18 cellular contexts compared by ENCODE assay signal in genomic region chr12:119512772-119513497, GRCh38.
DNase-seq lines count a peak whose midpoint lies in the region; ATAC-seq, FAIRE-seq and TF ChIP-seq lines count a peak whose summit lies in the region.
"Had no signal": no experiment of that assay in that cellular context is flagged by ENCODE, and none has a peak within 500 bp of the region (broad histone marks: within the 10 kb centered on the region; RNA-seq: fewer than 3 reads in every experiment).

No MANE protein-coding gene starts in this region.

- no peak overlapping the region for H3K4me3 ChIP-seq in left lung
- H3K4me3 ChIP-seq: transverse colon had no signal

- H3K27me3 ChIP-seq in left lung: no peaks in the 10 kb centered on the region
- H3K27me3 ChIP-seq: foreskin keratinocyte, transverse colon had no signal

- intact Hi-C loops in left lung (cut with DNase I): no loop called here

- no peak for TF ChIP-seq CTCF in WTC11 (IDR thresholded peaks at IDR 0.05)
- no peak for TF ChIP-seq CTCF in left lung (IDR thresholded peaks at IDR 0.05)

- no peak overlapping the region for H3K27ac Mint-ChIP-seq in WTC11
- H3K27ac Mint-ChIP-seq in T-cell: no peak overlapping the region
- H3K27ac Mint-ChIP-seq in stimulated activated memory B cell treated with anti-CD40 and anti-IgM and Interleukin-4, amounts not matched to agents 10 μg/mL and 1 μg/mL and 100 μg/mL, for 72 hours: no peak overlapping the region
- H3K27ac Mint-ChIP-seq: activated CD8-positive, alpha-beta T cell treated with anti-CD3 and anti-CD28 coated beads for 36 hours; CD4-positive, alpha-beta memory T cell; naive thymus-derived CD8-positive, alpha-beta T cell had no signal

- H3K4me1 ChIP-seq in left lung: no peaks in the 10 kb centered on the region
- H3K4me1 ChIP-seq: foreskin keratinocyte, transverse colon had no signal

- no peak for ATAC-seq in WTC11
- no peak for ATAC-seq in T-cell (replicated peaks in 1 of 4)
- ATAC-seq in stimulated activated memory B cell treated with anti-CD40 and anti-IgM and Interleukin-4, amounts not matched to agents 10 μg/mL and 1 μg/mL and 100 μg/mL, for 72 hours: no peak
- ATAC-seq in left lung: no peak
- ATAC-seq: activated CD8-positive, alpha-beta T cell treated with anti-CD3 and anti-CD28 coated beads for 36 hours; foreskin keratinocyte; naive thymus-derived CD8-positive, alpha-beta T cell had no signal

- CTCF ChIA-PET in WTC11 (lab: Charles Lee) (interaction anchor here (1.0 to 1.2 kb wide), 2 partner anchors 32 to 69 kb away, joined by 4 to 10 read pairs; no protein-coding TSS in a partner anchor), T-cell (lab: Charles Lee) (no interaction called here)

- DNase-seq in EH (ENCODE audit: low read depth): peak; percentile 6
- peak; percentile 7 for DNase-seq in HTR-8/SVneo (ENCODE audit: insufficient read length, low spot score)
- peak; percentile 49 for DNase-seq in WTC11 (ENCODE audit: low spot score)
- peak; percentile 84 for DNase-seq in left kidney (ENCODE audit: low read depth, low spot score)
- no peak for DNase-seq in NCI-H2171 (lab: John Stamatoyannopoulos, UW)
- no peak for DNase-seq in T-cell
- DNase-seq in left lung: no peak
- DNase-seq: activated CD8-positive, alpha-beta T cell treated with anti-CD3 and anti-CD28 coated beads for 36 hours; activated naive CD4-positive, alpha-beta T cell treated with Interleukin-2 at 50 U/mL for 16 hours; CD4-positive, alpha-beta memory T cell; foreskin keratinocyte; naive thymus-derived CD8-positive, alpha-beta T cell; NCI-H1105 treated with DMSO at 0.1 percent for 48 hours; NCI-H69; small intestine; transverse colon had no signal

- no peaks in the 10 kb centered on the region for H3K9me3 ChIP-seq in left lung
- H3K9me3 ChIP-seq: transverse colon had no signal

- no peak for FAIRE-seq in HTR-8/SVneo (lab: Jason Lieb, UNC)
- FAIRE-seq: colon, small intestine had no signal

- POLR2A ChIA-PET in WTC11 (lab: Charles Lee) (no interaction called here), T-cell (lab: Charles Lee) (no interaction called here)

- no peaks in the 10 kb centered on the region for H3K36me3 ChIP-seq in left lung
- H3K36me3 ChIP-seq: transverse colon had no signal

- H3K4me3 Mint-ChIP-seq in WTC11: no peak overlapping the region
- H3K4me3 Mint-ChIP-seq in T-cell: no peak overlapping the region
- H3K4me3 Mint-ChIP-seq in stimulated activated memory B cell treated with anti-CD40 and anti-IgM and Interleukin-4, amounts not matched to agents 10 μg/mL and 1 μg/mL and 100 μg/mL, for 72 hours: no peak overlapping the region
- H3K4me3 Mint-ChIP-seq: activated CD8-positive, alpha-beta T cell treated with anti-CD3 and anti-CD28 coated beads for 36 hours; CD4-positive, alpha-beta memory T cell; naive thymus-derived CD8-positive, alpha-beta T cell had no signal

- H3K9me3 Mint-ChIP-seq in WTC11 (no peaks in the 10 kb centered on the region), T-cell (peaks cover 0 to 3% (median 0%) of the 10 kb centered on the region in 3 donors)
- no peaks in the 10 kb centered on the region for H3K9me3 Mint-ChIP-seq in stimulated activated memory B cell treated with anti-CD40 and anti-IgM and Interleukin-4, amounts not matched to agents 10 μg/mL and 1 μg/mL and 100 μg/mL, for 72 hours
- H3K9me3 Mint-ChIP-seq: activated CD8-positive, alpha-beta T cell treated with anti-CD3 and anti-CD28 coated beads for 36 hours had no signal

- H3K27me3 Mint-ChIP-seq in WTC11 (ENCODE audit: low read depth): no peaks in the 10 kb centered on the region
- H3K27me3 Mint-ChIP-seq in T-cell: peaks cover 18 to 21% of the 10 kb centered on the region in 2 donors
- H3K27me3 Mint-ChIP-seq in stimulated activated memory B cell treated with anti-CD40 and anti-IgM and Interleukin-4, amounts not matched to agents 10 μg/mL and 1 μg/mL and 100 μg/mL, for 72 hours: peaks cover 22% of the 10 kb centered on the region

- no peak overlapping the region for H3K27ac ChIP-seq in left lung
- H3K27ac ChIP-seq: foreskin keratinocyte, transverse colon had no signal

- H3K36me3 Mint-ChIP-seq in WTC11: no peaks in the 10 kb centered on the region
- no peaks in the 10 kb centered on the region for H3K36me3 Mint-ChIP-seq in T-cell
- no peaks in the 10 kb centered on the region for H3K36me3 Mint-ChIP-seq in stimulated activated memory B cell treated with anti-CD40 and anti-IgM and Interleukin-4, amounts not matched to agents 10 μg/mL and 1 μg/mL and 100 μg/mL, for 72 hours
- H3K36me3 Mint-ChIP-seq: CD4-positive, alpha-beta memory T cell had no signal

- peaks cover 13% of the 10 kb centered on the region for H3K4me1 Mint-ChIP-seq in WTC11
- H3K4me1 Mint-ChIP-seq in T-cell: no peaks in the 10 kb centered on the region
- H3K4me1 Mint-ChIP-seq in stimulated activated memory B cell treated with anti-CD40 and anti-IgM and Interleukin-4, amounts not matched to agents 10 μg/mL and 1 μg/mL and 100 μg/mL, for 72 hours: no peaks in the 10 kb centered on the region
- H3K4me1 Mint-ChIP-seq: CD4-positive, alpha-beta memory T cell; naive thymus-derived CD8-positive, alpha-beta T cell had no signal

TF ChIP-seq in WTC11, 78 proteins besides CTCF, POLR2A, EP300 and RAD21:
- TF ChIP-seq TP53 (CRISPR knock-in tag; IDR thresholded peaks at IDR 0.05): 0 out of 2 replicates have a peak, but pooled peaks have one; percentile 36
- TF ChIP-seq MLX (CRISPR knock-in tag; IDR thresholded peaks at IDR 0.05): no peak

Comparison
In these comparisons a context has a peak if more than half of its experiments do, and no peak if none do; other contexts are left out.
1. DNase-seq: peak in EH (single experiment), HTR-8/SVneo (single experiment), WTC11 (single experiment) and left kidney (single experiment); none in NCI-H2171 (single experiment), T-cell (0 of 34) and left lung (0 of 2).